11 cellular contexts compared by ENCODE assay signal in genomic region chr5:56561-57290, GRCh38. TPM values are rescaled to one million over a fixed set of nuclear protein-coding genes. Genes with fewer than 3 reads are reported as not detected.
DNase-seq lines count a peak whose midpoint lies in the region; ATAC-seq and TF ChIP-seq lines count a peak whose summit lies in the region.
"Had no signal": no experiment of that assay in that cellular context is flagged by ENCODE, and none has a peak within 500 bp of the region (broad histone marks: within the 10 kb centered on the region; RNA-seq: fewer than 3 reads in every experiment).

No MANE protein-coding gene starts in this region.

- intact Hi-C loops in activated T-helper 2 cell treated with anti-CD3 and anti-CD28 coated beads, Interferon-gamma antibody, Interleukin-2, Interleukin-4, amounts not matched to agents 10 μg/mL and 5 μg/mL and 100 μg/mL, durations not matched to agents 14 hours and 24 hours and 36 hours (cut with micrococcal nuclease): no loop called here

- no peak overlapping the region for H3K27ac Mint-ChIP-seq in activated T-helper 2 cell treated with anti-CD3 and anti-CD28 coated beads, Interferon-gamma antibody, Interleukin-2, Interleukin-4, amounts not matched to agents 10 μg/mL and 5 μg/mL and 100 μg/mL, durations not matched to agents 14 hours and 24 hours and 36 hours

- ATAC-seq in foreskin keratinocyte: peak; percentile 82
- no peak for ATAC-seq in HG02885 (IDR thresholded peaks at IDR 0.05; ENCODE audit: poor library complexity, unreplicated experiment)
- ATAC-seq: gastroesophageal sphincter had no signal

- DNase-seq in AG08395 (ENCODE audit: low spot score) (peak; percentile 45), HFF-Myc (ENCODE audit: extremely low read depth, low read depth) (peak; percentile 24), SHP77 treated with DMSO at 0.1 percent for 48 hours (lab: John Stamatoyannopoulos, UW) (peak; percentile 50), foreskin keratinocyte (peak; percentile 70 to 82), NCI-H345 treated with DMSO at 0.1 percent for 48 hours (lab: John Stamatoyannopoulos, UW; ENCODE audit: unreplicated experiment) (no peak), nucleus accumbens (lab: John Stamatoyannopoulos, UW) (no peak)
- no peak for DNase-seq in activated T-helper 2 cell treated with anti-CD3 and anti-CD28 coated beads, Interferon-gamma antibody, Interleukin-2, Interleukin-4, amounts not matched to agents 10 μg/mL and 5 μg/mL and 100 μg/mL, durations not matched to agents 14 hours and 24 hours and 36 hours (ENCODE audit: low spot score)
- DNase-seq: activated naive CD4-positive, alpha-beta T cell treated with anti-CD3 and anti-CD28 coated beads, Interleukin-2, amount 50 U/mL, for 16 hours had no signal

- no peak overlapping the region for H3K27ac ChIP-seq in foreskin keratinocyte
- H3K27ac ChIP-seq: gastroesophageal sphincter, pancreas had no signal

- H3K27me3 ChIP-seq in foreskin keratinocyte: peaks cover 37% of the 10 kb centered on the region
- H3K27me3 ChIP-seq: pancreas had no signal

- no peak overlapping the region for H3K4me3 Mint-ChIP-seq in activated T-helper 2 cell treated with anti-CD3 and anti-CD28 coated beads, Interferon-gamma antibody, Interleukin-2, Interleukin-4, amounts not matched to agents 10 μg/mL and 5 μg/mL and 100 μg/mL, durations not matched to agents 14 hours and 24 hours and 36 hours (ENCODE audit: low read depth)

- TF ChIP-seq CTCF in HFF-Myc (IDR thresholded peaks at IDR 0.05; ENCODE audit: low read depth, low read length, missing control alignments) (no peak), foreskin keratinocyte (conservative IDR thresholded peaks at IDR 0.05) (no peak)

- H3K4me1 ChIP-seq in foreskin keratinocyte: no peaks in the 10 kb centered on the region
- H3K4me1 ChIP-seq: pancreas had no signal

- no peaks in the 10 kb centered on the region for H3K9me3 Mint-ChIP-seq in activated T-helper 2 cell treated with anti-CD3 and anti-CD28 coated beads, Interferon-gamma antibody, Interleukin-2, Interleukin-4, amounts not matched to agents 10 μg/mL and 5 μg/mL and 100 μg/mL, durations not matched to agents 14 hours and 24 hours and 36 hours

- peaks cover 27% of the 10 kb centered on the region for H3K27me3 Mint-ChIP-seq in activated T-helper 2 cell treated with anti-CD3 and anti-CD28 coated beads, Interferon-gamma antibody, Interleukin-2, Interleukin-4, amounts not matched to agents 10 μg/mL and 5 μg/mL and 100 μg/mL, durations not matched to agents 14 hours and 24 hours and 36 hours (ENCODE audit: low read depth)

- no peak overlapping the region for H3K4me3 ChIP-seq in HFF-Myc (replicated peaks; ENCODE audit: low read depth, low read length)
- H3K4me3 ChIP-seq: gastroesophageal sphincter, pancreas had no signal

- no peaks in the 10 kb centered on the region for H3K36me3 Mint-ChIP-seq in activated T-helper 2 cell treated with anti-CD3 and anti-CD28 coated beads, Interferon-gamma antibody, Interleukin-2, Interleukin-4, amounts not matched to agents 10 μg/mL and 5 μg/mL and 100 μg/mL, durations not matched to agents 14 hours and 24 hours and 36 hours (ENCODE audit: low read depth)

- H3K4me1 Mint-ChIP-seq in activated T-helper 2 cell treated with anti-CD3 and anti-CD28 coated beads, Interferon-gamma antibody, Interleukin-2, Interleukin-4, amounts not matched to agents 10 μg/mL and 5 μg/mL and 100 μg/mL, durations not matched to agents 14 hours and 24 hours and 36 hours (ENCODE audit: low read depth): no peaks in the 10 kb centered on the region

RNA-seq across cellular contexts. Expression of gene PLEKHG4B, which starts 35.2 kb away (rescaled TPM):
- total RNA-seq in foreskin keratinocyte: not detected in 2 replicates
- not detected in 2 replicates for polyA plus RNA-seq in foreskin keratinocyte
- not detected in 2 replicates for total RNA-seq in activated T-helper 2 cell treated with anti-CD3 and anti-CD28 coated beads, Interferon-gamma antibody, Interleukin-2, Interleukin-4, amounts not matched to agents 10 μg/mL and 5 μg/mL and 100 μg/mL, durations not matched to agents 14 hours and 24 hours and 36 hours

Comparison
In these comparisons a context has a peak if more than half of its experiments do, and no peak if none do; other contexts are left out.
1. DNase-seq: peak in AG08395 (single experiment), HFF-Myc (single experiment), SHP77 treated with DMSO at 0.1 percent for 48 hours (single experiment) and foreskin keratinocyte (2 of 2); none in activated T-helper 2 cell treated with anti-CD3 and anti-CD28 coated beads, Interferon-gamma antibody, Interleukin-2, Interleukin-4, amounts not matched to agents 10 μg/mL and 5 μg/mL and 100 μg/mL, durations not matched to agents 14 hours and 24 hours and 36 hours (single experiment), NCI-H345 treated with DMSO at 0.1 percent for 48 hours (single experiment) and nucleus accumbens (0 of 56).